ENCODE assay signal across 28 cellular contexts in the genomic region with DNA sequence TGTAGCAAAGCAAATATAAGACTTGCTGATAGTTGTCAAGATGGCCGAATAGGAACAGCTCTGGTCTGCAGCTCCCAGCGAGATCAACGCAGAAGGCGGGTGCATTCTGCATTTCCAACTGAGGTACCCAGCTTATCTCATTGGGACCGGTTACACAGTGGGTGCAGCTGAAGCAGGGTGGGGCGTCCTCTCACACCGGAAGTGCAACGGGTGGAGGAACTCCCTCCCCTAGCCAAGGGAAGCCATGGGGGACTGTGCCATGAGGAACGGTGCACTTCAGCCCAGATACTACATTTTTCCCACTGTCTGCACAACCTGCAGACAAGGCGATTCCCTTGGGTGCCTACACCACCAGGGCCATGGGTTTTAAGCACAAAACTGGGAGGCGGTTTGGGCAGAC.
"Had no signal": no experiment of that assay in that cellular context is flagged by ENCODE, and none has a peak within 500 bp of the region (broad histone marks: within the 10 kb centered on the region; RNA-seq: fewer than 3 reads in every experiment).

No MANE protein-coding gene starts in this region.

- H3K27ac Mint-ChIP-seq: immature natural killer cell; naive thymus-derived CD4-positive, alpha-beta T cell; natural killer cell treated with Interleukin-12 subunit alpha and Interleukin-12 subunit beta and Interleukin-15 and Interleukin-18, amount 100 ng/mL, for 72 hours; progenitor cell of endocrine pancreas; stimulated activated memory B cell treated with anti-CD40 and anti-IgM and Interleukin-4, amounts not matched to agents 10 μg/mL and 1 μg/mL and 100 μg/mL, for 72 hours; type B pancreatic cell had no signal

- H3K4me3 ChIP-seq: left lung, lower lobe of right lung, mucosa of descending colon, pancreas, right atrium auricular region, right lobe of liver, smooth muscle cell, tibial nerve had no signal

- H3K27ac ChIP-seq: left lung, lower lobe of right lung, pancreas, right atrium auricular region, right lobe of liver, tibial nerve had no signal

- H3K4me3 Mint-ChIP-seq: immature natural killer cell; naive thymus-derived CD4-positive, alpha-beta T cell; natural killer cell treated with Interleukin-12 subunit alpha and Interleukin-12 subunit beta and Interleukin-15 and Interleukin-18, amount 100 ng/mL, for 72 hours; stimulated activated memory B cell treated with anti-CD40 and anti-IgM and Interleukin-4, amounts not matched to agents 10 μg/mL and 1 μg/mL and 100 μg/mL, for 72 hours; stimulated activated naive CD8-positive, alpha-beta T cell treated with anti-CD3 and anti-CD28 coated beads, Interleukin-15, amount 100 ng/mL, for 72 hours; type B pancreatic cell had no signal

- H3K36me3 ChIP-seq: left lung, lower lobe of right lung, pancreas, right atrium auricular region, right lobe of liver, tibial nerve had no signal

- H3K27me3 ChIP-seq: left lung, pancreas, right atrium auricular region, right lobe of liver, tibial nerve had no signal

- H3K36me3 Mint-ChIP-seq: immature natural killer cell; stimulated activated memory B cell treated with anti-CD40 and anti-IgM and Interleukin-4, amounts not matched to agents 10 μg/mL and 1 μg/mL and 100 μg/mL, for 72 hours; type B pancreatic cell had no signal

- H3K9me3 ChIP-seq: left lung, lower lobe of right lung, mucosa of descending colon, pancreas, right atrium auricular region, right lobe of liver, tibial nerve had no signal

- FAIRE-seq: islet of Langerhans, kidney, pancreas had no signal

- DNase-seq: hypothalamus; immature natural killer cell; kidney; left colon; lower lobe of right lung; mammary epithelial cell; midbrain; mucosa of descending colon; naive thymus-derived CD4-positive, alpha-beta T cell; nucleus accumbens; right lobe of liver; stimulated activated CD4-positive, alpha-beta T cell treated with anti-CD3 and anti-CD28 coated beads, Interleukin-1b, Interleukin-23, amount 100 ng/mL, for 48 hours; stimulated activated CD4-positive, alpha-beta T cell treated with anti-CD3 and anti-CD28 coated beads, Interleukin-2, amount 100 ng/mL, for 48 hours; stimulated activated CD4-positive, alpha-beta T cell treated with anti-CD3 and anti-CD28 coated beads, Interleukin-4, amount 100 ng/mL, for 4 hours; stimulated activated CD8-positive, alpha-beta memory T cell treated with anti-CD3 and anti-CD28 coated beads, Interleukin-4, amount 100 ng/mL, for 48 hours; stimulated activated naive CD4-positive, alpha-beta T cell treated with Interleukin-2 at 50 U/mL for 16 hours; stimulated activated naive CD8-positive, alpha-beta T cell treated with anti-CD3 and anti-CD28 coated beads, Interleukin-15, amount 100 ng/mL, for 72 hours; substantia nigra had no signal

- H3K4me1 ChIP-seq: left lung, lower lobe of right lung, pancreas, right atrium auricular region, tibial nerve had no signal

- H3K4me2 ChIP-seq: smooth muscle cell had no signal

- H3K9me3 Mint-ChIP-seq: stimulated activated naive CD8-positive, alpha-beta T cell treated with anti-CD3 and anti-CD28 coated beads, Interleukin-15, amount 100 ng/mL, for 72 hours had no signal

- ATAC-seq: left colon; left lung; lower lobe of right lung; mucosa of descending colon; naive thymus-derived CD4-positive, alpha-beta T cell; natural killer cell treated with Interleukin-12 subunit alpha and Interleukin-12 subunit beta and Interleukin-15 and Interleukin-18, amount 100 ng/mL, for 72 hours; pancreas; right lobe of liver; stimulated activated memory B cell treated with anti-CD40 and anti-IgM and Interleukin-4, amounts not matched to agents 10 μg/mL and 1 μg/mL and 100 μg/mL, for 72 hours; stimulated activated naive CD8-positive, alpha-beta T cell treated with anti-CD3 and anti-CD28 coated beads, Interleukin-15, amount 100 ng/mL, for 72 hours had no signal

- H3K27me3 Mint-ChIP-seq: progenitor cell of endocrine pancreas; stimulated activated memory B cell treated with anti-CD40 and anti-IgM and Interleukin-4, amounts not matched to agents 10 μg/mL and 1 μg/mL and 100 μg/mL, for 72 hours; type B pancreatic cell had no signal
